In genomic region chr19:10086032-10086903, GRCh38 we compare ENCODE assay signal across 8 cellular contexts. TPM values are rescaled to one million over a fixed set of nuclear protein-coding genes. Genes with fewer than 3 reads are reported as not detected.
A peak's percentile ranks its signal among the peaks of the same experiment; 100 is the strongest.
DNase-seq lines count a peak whose midpoint lies in the region; ATAC-seq, FAIRE-seq and TF ChIP-seq lines count a peak whose summit lies in the region.

Gene SHFL, plus strand, starts transcription at chr19:10086317. Its CDS starts 111 bp downstream, at chr19:10086428.

- peak within 1 kb of the TSS; percentile 59 for H4K5ac ChIP-seq in H1 (ENCODE audit: insufficient read length, low read depth, low read length)
- H4K5ac ChIP-seq in mesendoderm (ENCODE audit: low read length): no peak within 1 kb of the TSS

- H3K27me3 ChIP-seq in H1 (replicated peaks in 1 of 4; ENCODE audit: control insufficient read depth in 3 of 4, extremely low read depth in 1 of 4, insufficient read depth in 3 of 4, low read length in 3 of 4) (peaks cover 0 to 2% (median 0%) of the 10 kb centered on the region in 4 experiments; a peak in 1 of 7 replicates), mesendoderm (ENCODE audit: insufficient read depth, low read length, poor library complexity) (no peaks in the 10 kb centered on the region)

- peak within 1 kb of the TSS; percentile 66; the same call in 1 of the 2 replicates for H2BK20ac ChIP-seq in H1 (ENCODE audit: low read length)

- H3K27ac ChIP-seq in H1 (ENCODE audit: low read depth, low read length) (no peak within 1 kb of the TSS), mesendoderm (ENCODE audit: low read depth, low read length) (no peak within 1 kb of the TSS)

- H2BK120ac ChIP-seq in H1 (replicated peaks; ENCODE audit: low read depth, low read length): no peak within 1 kb of the TSS
- H2BK120ac ChIP-seq in mesendoderm (ENCODE audit: low read depth, low read length): no peak within 1 kb of the TSS

- peak within 1 kb of the TSS; percentile 71 for H3K4me2 ChIP-seq in H1 (ENCODE audit: insufficient read depth in 1 of 2, low read depth in 2 of 2, low read length in 2 of 2)
- H3K4me2 ChIP-seq in mesendoderm (ENCODE audit: low read length): peak within 1 kb of the TSS; percentile 81

- peak within 1 kb of the TSS; percentile 88 for H4K8ac ChIP-seq in H1 (ENCODE audit: extremely low read depth, insufficient read depth, low read length)
- H4K8ac ChIP-seq in mesendoderm (ENCODE audit: low read depth, low read length): peak within 1 kb of the TSS; percentile 28

- H3K4me3 ChIP-seq in H1 (ENCODE audit: extremely low read depth in 1 of 4, insufficient read depth in 2 of 4, low read depth in 3 of 4, low read length in 4 of 4) (peak within 1 kb of the TSS; percentile 81 to 92 (median 87)), mesendoderm (ENCODE audit: low read length) (peak within 1 kb of the TSS; percentile 48)

- TF ChIP-seq RAD21 in H1 (IDR thresholded peaks at IDR 0.05 in 1 of 2, conservative IDR thresholded peaks at IDR 0.05 in 1 of 2; ENCODE audit: low read depth in 2 of 2, low read length in 2 of 2): no peak

- WGBS in H1 (ENCODE audit: extremely low coverage in 1 of 2, insufficient coverage in 1 of 2, insufficient read length in 1 of 2, insufficient replicate concordance in 2 of 2, low coverage in 1 of 2, low lambda C conversion rate in 2 of 2, missing lambda C conversion rate in 1 of 2), 2 experiments: 1% methylated on average over 40 of the region's 85 CpGs; no CpG with 5 or more reads in 1 of the 2 experiments
- WGBS in mesendoderm (ENCODE audit: extremely low coverage, insufficient coverage, low lambda C conversion rate): no CpG with 5 or more reads among the region's 85 CpGs

- H3K9ac ChIP-seq in H1 (replicated peaks in 1 of 4; ENCODE audit: extremely low read depth in 1 of 4, low read depth in 3 of 4, low read length in 3 of 4) (peak within 1 kb of the TSS in 3 of 4 experiments; percentile 25 to 32 (median 31); a peak in 4 of 7 replicates), mesendoderm (ENCODE audit: low read length) (peak within 1 kb of the TSS; percentile 65)

- peak within 1 kb of the TSS; percentile 7; the same call in 1 of the 2 replicates for H2BK12ac ChIP-seq in H1 (ENCODE audit: low read depth, low read length)

- no peak within 1 kb of the TSS; the same call in 1 of the 2 replicates for H2AFZ ChIP-seq in H1 (ENCODE audit: low read length)

- H2BK15ac ChIP-seq in H1 (ENCODE audit: low read length): peak within 1 kb of the TSS; percentile 83; the same call in 1 of the 2 replicates
- H2BK15ac ChIP-seq in mesendoderm (replicated peaks; ENCODE audit: low read depth): no peak within 1 kb of the TSS

- peaks cover 0 to 3% (median 1%) of the 10 kb centered on the region in 4 experiments; a peak in 1 of 8 replicates for H3K36me3 ChIP-seq in H1 (ENCODE audit: control insufficient read depth in 2 of 4, insufficient read depth in 4 of 4, low read length in 3 of 4)
- H3K36me3 ChIP-seq in mesendoderm (ENCODE audit: control insufficient read depth, insufficient read depth, low read length): no peaks in the 10 kb centered on the region

- H3K23me2 ChIP-seq in H1 (ENCODE audit: low read depth, low read length): peaks cover 13% of the 10 kb centered on the region; the same call in 1 of the 2 replicates

- DNase-seq in GM12891 (ENCODE audit: insufficient read length, low spot score) (peak; percentile 93), NCI-H2227 (lab: John Stamatoyannopoulos, UW; ENCODE audit: unreplicated experiment) (peak; percentile 60), H1 (ENCODE audit: low read depth in 1 of 2, low spot score in 2 of 2) (peak in 1 of 2 experiments; percentile 87), mesendoderm (no peak), COLO829 (ENCODE audit: low spot score) (no peak)
- peak; percentile 78 for DNase-seq in stimulated activated CD8-positive, alpha-beta memory T cell treated with anti-CD3 and anti-CD28 coated beads, Interleukin-12 subunit alpha, Interleukin-12 subunit beta, amount 100 ng/mL, for 1 hour (ENCODE audit: low read depth)

- TF ChIP-seq POLR2A in GM12891 (IDR thresholded peaks at IDR 0.05; ENCODE audit: low read depth, low read length) (0 out of 2 replicates have a peak, but pooled peaks have one; percentile 42), H1 (IDR thresholded peaks at IDR 0.05; ENCODE audit: control extremely low read depth in 1 of 2, low read depth in 2 of 2, low read length in 2 of 2) (0 out of 3 replicates have a peak, but pooled peaks of 1 of the 2 experiments have one; percentile 42)

- H2BK5ac ChIP-seq in H1 (ENCODE audit: low read depth, low read length): no peak within 1 kb of the TSS
- H2BK5ac ChIP-seq in mesendoderm (ENCODE audit: low read length): no peak within 1 kb of the TSS

- no peaks in the 10 kb centered on the region for H3K9me3 ChIP-seq in H1 (ENCODE audit: insufficient read depth in 2 of 2, low read depth in 1 of 2, low read length in 1 of 2)

- POLR2A ChIA-PET in activated CD8-positive, alpha-beta memory T cell treated with anti-CD3 and anti-CD28 coated beads for 36 hours (lab: Charles Lee): interaction anchor here (0.7 kb wide), 2 partner anchors 82 to 141 kb away, joined by 3 to 4 read pairs; no protein-coding TSS in a partner anchor
- POLR2A ChIA-PET in H1 (lab: Charles Lee; ENCODE audit: partially characterized antibody): interaction anchor here (1.7 to 15.1 kb wide), 2 partner anchors 10 to 26 kb away, joined by 3 to 240 read pairs; partner anchors contain the start of genes P2RY11 and PPAN

- H3K79me2 ChIP-seq in H1 (ENCODE audit: control insufficient read depth in 1 of 2, insufficient read depth in 2 of 2, low read length in 2 of 2) (no peaks in the 10 kb centered on the region), mesendoderm (ENCODE audit: control insufficient read depth, insufficient read depth, low read length) (no peaks in the 10 kb centered on the region)

- H3K4ac ChIP-seq in H1 (replicated peaks; ENCODE audit: insufficient read length, low read depth, low read length): peak within 1 kb of the TSS; percentile 66
- no peak within 1 kb of the TSS for H3K4ac ChIP-seq in mesendoderm (ENCODE audit: low read depth, low read length)

- no peak for TF ChIP-seq EP300 in H1 (IDR thresholded peaks at IDR 0.05; ENCODE audit: borderline replicate concordance in 1 of 2, low read depth in 2 of 2, low read length in 2 of 2)

- FAIRE-seq in GM12891 (lab: Jason Lieb, UNC) (peak; percentile 94), H1 (lab: Jason Lieb, UNC) (no peak)

- ATAC-seq in HG02588 (IDR thresholded peaks at IDR 0.05; ENCODE audit: unreplicated experiment): peak; percentile 87

- H4K20me1 ChIP-seq in H1 (replicated peaks in 1 of 2; ENCODE audit: control insufficient read depth in 1 of 2, insufficient read depth in 2 of 2, low read length in 2 of 2): peaks cover 0 to 3% of the 10 kb centered on the region in 2 experiments

- H3K23ac ChIP-seq in H1 (ENCODE audit: insufficient read length) (no peak within 1 kb of the TSS), mesendoderm (ENCODE audit: low read length) (no peak within 1 kb of the TSS)

- H3K18ac ChIP-seq in H1 (ENCODE audit: extremely low read depth, low read length): peak within 1 kb of the TSS; percentile 60
- H3K18ac ChIP-seq in mesendoderm (ENCODE audit: low read length): peak within 1 kb of the TSS; percentile 15

- no peak for TF ChIP-seq CTCF in H1 (IDR thresholded peaks at IDR 0.05; ENCODE audit: control extremely low read depth in 1 of 3, insufficient read depth in 1 of 3, low read depth in 1 of 3, low read length in 3 of 3)

- peak within 1 kb of the TSS; percentile 40 for H4K91ac ChIP-seq in H1 (replicated peaks; ENCODE audit: insufficient read length, low read length)

- peak within 1 kb of the TSS; percentile 65; the same call in 1 of the 2 replicates for H2AK5ac ChIP-seq in H1 (ENCODE audit: low read depth, low read length)
- no peak within 1 kb of the TSS for H2AK5ac ChIP-seq in mesendoderm (ENCODE audit: low read length)

- H3K79me1 ChIP-seq in H1 (ENCODE audit: low read depth, low read length) (no peaks in the 10 kb centered on the region), mesendoderm (ENCODE audit: low read length) (no peaks in the 10 kb centered on the region)

- no peak within 1 kb of the TSS for H3K56ac ChIP-seq in H1 (replicated peaks; ENCODE audit: insufficient read length, low read depth, low read length)
- peak within 1 kb of the TSS; percentile 78 for H3K56ac ChIP-seq in mesendoderm (ENCODE audit: low read length)

- peaks cover 0 to 4% (median 3%) of the 10 kb centered on the region in 4 experiments; a peak in 4 of 7 replicates for H3K4me1 ChIP-seq in H1 (replicated peaks in 1 of 4; ENCODE audit: control insufficient read depth in 3 of 4, insufficient read depth in 4 of 4, low read length in 3 of 4)
- no peaks in the 10 kb centered on the region for H3K4me1 ChIP-seq in mesendoderm (ENCODE audit: control insufficient read depth, low read depth, low read length)

- CTCF ChIA-PET in activated CD8-positive, alpha-beta memory T cell treated with anti-CD3 and anti-CD28 coated beads for 36 hours (lab: Charles Lee): no interaction called here
- CTCF ChIA-PET in H1 (lab: Charles Lee; ENCODE audit: partially characterized antibody): no interaction called here

- H3K14ac ChIP-seq in H1 (ENCODE audit: insufficient read length): no peak within 1 kb of the TSS

TF ChIP-seq in GM12891, 5 proteins besides CTCF, POLR2A, EP300 and RAD21 (continues in another document):
- TF ChIP-seq POLR2AphosphoS5 (IDR thresholded peaks at IDR 0.05; ENCODE audit: low read depth, low read length) (peak; percentile 43; the same call in 1 of the 2 replicates), POU2F2 (IDR thresholded peaks at IDR 0.05; ENCODE audit: low read depth, low read length) (no peak), SPI1 (IDR thresholded peaks at IDR 0.05; ENCODE audit: low read depth, low read length) (0 out of 2 replicates have a peak, but pooled peaks have one; percentile 23)

TF ChIP-seq in H1, 55 proteins besides CTCF, POLR2A, EP300 and RAD21 (continues in another document):
- TF ChIP-seq HDAC6 (IDR thresholded peaks at IDR 0.05; ENCODE audit: low read depth, low read length) (no peak), BACH1 (IDR thresholded peaks at IDR 0.05; ENCODE audit: low read length) (no peak), RBBP5 (IDR thresholded peaks at IDR 0.05; ENCODE audit: borderline replicate concordance, low read depth, low read length) (peak; percentile 38; the same call in 1 of the 2 replicates), CHD1 (IDR thresholded peaks at IDR 0.05; ENCODE audit: low read depth, low read length) (no peak)

RNA-seq across cellular contexts. Expression of gene SHFL, which starts in this region (rescaled TPM):
- 60.6 TPM for polyA plus RNA-seq in GM12891 (2012; ENCODE audit: low read depth, missing spikeins)
- 10 to 100 TPM; 41.9 to 44.1 TPM for total RNA-seq in activated CD8-positive, alpha-beta memory T cell treated with anti-CD3 and anti-CD28 coated beads for 36 hours
- 24.5 and 25.3 TPM in 2 replicates for total RNA-seq in H1 (2021; fragmentation: NEBNext Ultra II Directional; extraction: Animal tissue kit (Norgen Biotek cat#: 25700))
- 37.1 and 47.0 TPM in 2 replicates for polyA plus RNA-seq in H1 (2011; rRNA removed)
- 44.9 TPM for polyA plus RNA-seq in H1 (2011; cell fraction: cytosol; rRNA removed)
- 111 TPM for polyA plus RNA-seq in H1 (2011; cell fraction: nucleus; rRNA removed)
- 23.9 to 30.6 TPM (median 28.3 TPM) in 4 replicates for polyA plus RNA-seq in H1 (2012, experiment 1 of 2)
- 22.6 TPM for polyA plus RNA-seq in H1 (2012, experiment 2 of 2)
- polyA plus RNA-seq in H1 (2013, experiment 1 of 2): 25.2 TPM
- 24.6 TPM for polyA plus RNA-seq in H1 (2013, experiment 2 of 2)
- polyA minus RNA-seq in H1 (2011; rRNA and poly(A)+ RNA removed): 14.0 and 20.2 TPM in 2 replicates
- 17.1 TPM for polyA minus RNA-seq in H1 (2011; cell fraction: cytosol; rRNA and poly(A)+ RNA removed)
- 22.7 TPM for polyA minus RNA-seq in H1 (2011; cell fraction: nucleus; rRNA and poly(A)+ RNA removed)
- 4.3 TPM for polyA plus RNA-seq in mesendoderm (2013, experiment 1 of 2)
- polyA plus RNA-seq in mesendoderm (2013, experiment 2 of 2): 4.2 TPM

Comparison
In these comparisons a context has a peak if more than half of its experiments do, and no peak if none do; other contexts are left out.
1. DNase-seq: peak in GM12891 (single experiment), NCI-H2227 (single experiment) and stimulated activated CD8-positive, alpha-beta memory T cell treated with anti-CD3 and anti-CD28 coated beads, Interleukin-12 subunit alpha, Interleukin-12 subunit beta, amount 100 ng/mL, for 1 hour (single experiment); none in mesendoderm (single experiment) and COLO829 (single experiment).